In genomic region chr22:31488988-31489617, GRCh38 we compare ENCODE assay signal across 8 cellular contexts. TPM values are rescaled to one million over a fixed set of nuclear protein-coding genes. Genes with fewer than 3 reads are reported as not detected.
DNase-seq lines count a peak whose midpoint lies in the region; ATAC-seq and TF ChIP-seq lines count a peak whose summit lies in the region.

No MANE protein-coding gene starts in this region.

- H3K4me1 ChIP-seq in colonic mucosa: no peaks in the 10 kb centered on the region
- peaks cover 16 to 32% of the 10 kb centered on the region in 2 donors for H3K4me1 ChIP-seq in left lung

- H3K4me3 ChIP-seq in AG04450 (ENCODE audit: low read depth, low read length) (peak overlapping the region; percentile 84), colonic mucosa (peak overlapping the region; percentile 76), left lung (peak overlapping the region; percentile 56 to 83)

- H3K9me3 ChIP-seq in AG04450 (ENCODE audit: control insufficient read depth, insufficient read depth, low read length): no peaks in the 10 kb centered on the region; the same call in 1 of the 2 replicates
- no peaks in the 10 kb centered on the region for H3K9me3 ChIP-seq in colonic mucosa
- no peaks in the 10 kb centered on the region for H3K9me3 ChIP-seq in left lung

- ATAC-seq in GM18511 (IDR thresholded peaks at IDR 0.05; ENCODE audit: unreplicated experiment) (peak; percentile 14), HG03354 (IDR thresholded peaks at IDR 0.05; ENCODE audit: poor library complexity, severe bottlenecking, unreplicated experiment) (peak; percentile 16), left lung (peak; percentile 21)

- intact Hi-C loops in colonic mucosa (cut with DNase I) (no loop called here), left lung (cut with DNase I) (no loop called here)

- DNase-seq in AG04450 (ENCODE audit: low read depth, low spot score) (no peak), UCSD-AML1 (lab: John Stamatoyannopoulos, UW; ENCODE audit: unreplicated experiment) (peak; percentile 56), colonic mucosa (peak; percentile 45), left lung (peak; percentile 40 to 88), epidermal melanocyte (ENCODE audit: insufficient read length, low spot score) (no peak)
- DNase-seq in stimulated activated CD8-positive, alpha-beta memory T cell treated with anti-CD3 and anti-CD28 coated beads, Interleukin-15, amount 100 ng/mL, for 48 hours (ENCODE audit: low read depth in 2 of 2): peak; percentile 6 to 15

- TF ChIP-seq CTCF in AG04450 (IDR thresholded peaks at IDR 0.05; ENCODE audit: low read depth, low read length) (no peak), colonic mucosa (IDR thresholded peaks at IDR 0.05) (no peak), left lung (IDR thresholded peaks at IDR 0.05) (no peak)

- no peaks in the 10 kb centered on the region for H3K36me3 ChIP-seq in colonic mucosa
- H3K36me3 ChIP-seq in left lung: peaks cover 0 to 40% of the 10 kb centered on the region in 2 donors

- H3K27ac ChIP-seq in AG04450 (ENCODE audit: low read depth, low read length): no peak overlapping the region
- H3K27ac ChIP-seq in colonic mucosa: peak overlapping the region; percentile 97
- peak overlapping the region; percentile 96 to 99 for H3K27ac ChIP-seq in left lung

- peak overlapping the region; percentile 87 to 89 for H3K9ac ChIP-seq in colonic mucosa (ENCODE audit: low read depth in 2 of 2, low read length in 2 of 2)

- CTCF ChIA-PET in AG04450 (lab: Charles Lee): no interaction called here

- POLR2A ChIA-PET in AG04450 (lab: Yijun Ruan, JAX): interaction anchor here (0.6 to 2.1 kb wide), 2 partner anchors 9 to 142 kb away, joined by 6 to 8 read pairs; no protein-coding TSS in a partner anchor

- H3K27me3 ChIP-seq in AG04450 (ENCODE audit: control insufficient read depth, insufficient read depth, low read length) (no peaks in the 10 kb centered on the region), colonic mucosa (no peaks in the 10 kb centered on the region), left lung (no peaks in the 10 kb centered on the region)

RNA-seq across cellular contexts. Expression of gene EIF4ENIF1, which starts 0.5 kb away (rescaled TPM):
- polyA plus RNA-seq in AG04450 (2011; rRNA removed): 21.0 and 21.4 TPM in 2 replicates
- polyA minus RNA-seq in AG04450 (2011; rRNA and poly(A)+ RNA removed): 30.7 and 35.4 TPM in 2 replicates
- total RNA-seq in colonic mucosa: 10 to 100 TPM; 25.2 to 25.4 TPM
- 10 to 100 TPM; 23.2 to 25.4 TPM for total RNA-seq in left lung

RNA-seq across cellular contexts. Expression of gene SFI1, which starts 7.2 kb away (rescaled TPM):
- polyA plus RNA-seq in AG04450 (2011; rRNA removed): 4.0 and 4.1 TPM in 2 replicates
- 12.2 and 15.1 TPM in 2 replicates for polyA minus RNA-seq in AG04450 (2011; rRNA and poly(A)+ RNA removed)
- total RNA-seq in colonic mucosa (10 to 100 TPM; 24.1 to 47.8 TPM), left lung (10 to 100 TPM; 27.6 to 39.6 TPM)

Comparison
In these comparisons a context has a peak if more than half of its experiments do, and no peak if none do; other contexts are left out.
1. DNase-seq: peak in UCSD-AML1 (single experiment), colonic mucosa (single experiment), left lung (2 of 2) and stimulated activated CD8-positive, alpha-beta memory T cell treated with anti-CD3 and anti-CD28 coated beads, Interleukin-15, amount 100 ng/mL, for 48 hours (2 of 2); none in AG04450 (single experiment) and epidermal melanocyte (single experiment).
2. Peak in every context shown above with its lines, with median percentiles within 50 percentile points of each other: H3K4me3 ChIP-seq and ATAC-seq.